10 cellular contexts compared by ENCODE assay signal in genomic region chr1:1360511-1361169, GRCh38. TPM values are rescaled to one million over a fixed set of nuclear protein-coding genes. Genes with fewer than 3 reads are reported as not detected.
DNase-seq lines count a peak whose midpoint lies in the region; TF ChIP-seq lines count a peak whose summit lies in the region.
"Had no signal": no experiment of that assay in that cellular context is flagged by ENCODE, and none has a peak within 500 bp of the region (broad histone marks: within the 10 kb centered on the region; RNA-seq: fewer than 3 reads in every experiment).

No MANE protein-coding gene starts in this region.

- no peak overlapping the region for H3K4me3 ChIP-seq in BE2C (ENCODE audit: low read depth, low read length)
- peak overlapping the region; percentile 21; the same call in 1 of the 2 replicates for H3K4me3 ChIP-seq in SK-N-MC
- peak overlapping the region in 1 of 2 donors; percentile 2 for H3K4me3 ChIP-seq in foreskin fibroblast (ENCODE audit: low read depth in 1 of 2, low read length in 2 of 2)
- H3K4me3 ChIP-seq in ovary = no peak overlapping the region
- H3K4me3 ChIP-seq in CD8-positive, alpha-beta memory T cell (ENCODE audit: low read length) = no peak overlapping the region

- CTCF ChIA-PET in CD8-positive, alpha-beta memory T cell (lab: Charles Lee) = no interaction called here
- CTCF ChIA-PET in HEK293T (lab: Yijun Ruan, JAX) = no interaction called here

- H3K4me3 Mint-ChIP-seq in CD8-positive, alpha-beta memory T cell = peak overlapping the region in 1 of 7 donors; percentile 1

- intact Hi-C loops in ovary (cut with DNase I) = no loop called here

- no peak for TF ChIP-seq POLR2A in ovary (IDR thresholded peaks at IDR 0.05)

- DNase-seq in BE2C (peak; percentile 9), SK-N-MC (ENCODE audit: low read depth, low spot score) (no peak), foreskin fibroblast (peak; percentile 96 to 98), ovary (peak; percentile 35 to 70 (median 42)), HEK293T (ENCODE audit: extremely low spot score) (no peak)
- DNase-seq in stimulated activated CD4-positive, alpha-beta T cell treated with anti-CD3 and anti-CD28 coated beads, Interleukin-4, amount 100 ng/mL, for 1 hour = no peak
- DNase-seq in CD8-positive, alpha-beta memory T cell = no peak
- no peak for DNase-seq in stimulated activated CD4-positive, alpha-beta T cell treated with anti-CD3 and anti-CD28 coated beads, Interleukin-4, amount 100 ng/mL, for 24 hours
- DNase-seq: DMS 273 treated with DMSO at 0.1 percent for 48 hours; effector memory CD4-positive, alpha-beta T cell had no signal

- no peak overlapping the region for H3K9ac ChIP-seq in SK-N-MC (ENCODE audit: insufficient read length)

- H3K36me3 ChIP-seq in BE2C (no peaks in the 10 kb centered on the region), SK-N-MC (ENCODE audit: insufficient read depth, low read length) (no peaks in the 10 kb centered on the region), ovary (no peaks in the 10 kb centered on the region)
- H3K36me3 ChIP-seq in CD8-positive, alpha-beta memory T cell (ENCODE audit: insufficient read depth, low read length) = no peaks in the 10 kb centered on the region

- H3K27me3 ChIP-seq in BE2C (no peaks in the 10 kb centered on the region), ovary (no peaks in the 10 kb centered on the region)
- no peaks in the 10 kb centered on the region for H3K27me3 ChIP-seq in CD8-positive, alpha-beta memory T cell (ENCODE audit: insufficient read depth, low read length, poor library complexity, severe bottlenecking)

- H3K36me3 Mint-ChIP-seq in CD8-positive, alpha-beta memory T cell = no peaks in the 10 kb centered on the region

- TF ChIP-seq CTCF in BE2C (IDR thresholded peaks at IDR 0.05; ENCODE audit: low read depth, low read length) (no peak), foreskin fibroblast (IDR thresholded peaks at IDR 0.05; ENCODE audit: low read depth, low read length) (no peak), ovary (IDR thresholded peaks at IDR 0.05) (no peak)

- H3K9me3 Mint-ChIP-seq in CD8-positive, alpha-beta memory T cell = no peaks in the 10 kb centered on the region

- peaks cover 10% of the 10 kb centered on the region for H3K4me1 ChIP-seq in BE2C
- H3K4me1 ChIP-seq in ovary (ENCODE audit: insufficient read depth) = peaks cover 12% of the 10 kb centered on the region
- peaks cover 10% of the 10 kb centered on the region for H3K4me1 ChIP-seq in CD8-positive, alpha-beta memory T cell (ENCODE audit: insufficient read depth, low read length)

- no peak for TF ChIP-seq EP300 in ovary (IDR thresholded peaks at IDR 0.05)

- WGBS in ovary, 3 donors = 60 to 67% (median 66%) methylated on average over 20 of the region's 20 CpGs

- H3K4me1 Mint-ChIP-seq in CD8-positive, alpha-beta memory T cell = peaks cover 3 to 17% (median 5%) of the 10 kb centered on the region in 3 donors

- POLR2A ChIA-PET in CD8-positive, alpha-beta memory T cell (lab: Charles Lee) = no interaction called here
- POLR2A ChIA-PET in HEK293T (lab: Yijun Ruan, JAX) = no interaction called here

- H3K27me3 Mint-ChIP-seq in CD8-positive, alpha-beta memory T cell = peaks cover 9 to 18% of the 10 kb centered on the region in 2 donors

- H3K27ac ChIP-seq in SK-N-MC (no peak overlapping the region), ovary (peak overlapping the region; percentile 88 to 92)
- no peak overlapping the region for H3K27ac ChIP-seq in CD8-positive, alpha-beta memory T cell (ENCODE audit: low read depth, low read length)

- H3K27ac Mint-ChIP-seq in CD8-positive, alpha-beta memory T cell = no peak overlapping the region

- no peaks in the 10 kb centered on the region for H3K9me3 ChIP-seq in BE2C
- H3K9me3 ChIP-seq in SK-N-MC (ENCODE audit: low read depth, low read length) = no peaks in the 10 kb centered on the region
- H3K9me3 ChIP-seq in ovary = no peaks in the 10 kb centered on the region
- H3K9me3 ChIP-seq in CD8-positive, alpha-beta memory T cell (ENCODE audit: low read length) = no peaks in the 10 kb centered on the region

TF ChIP-seq in HEK293T, 16 proteins besides CTCF, POLR2A, EP300 and RAD21:
- TF ChIP-seq SP1 (IDR thresholded peaks at IDR 0.05) (no peak), LEF1 (IDR thresholded peaks at IDR 0.05; ENCODE audit: borderline replicate concordance) (no peak), FOXK2 (IDR thresholded peaks at IDR 0.05) (no peak), L3MBTL2 (conservative IDR thresholded peaks at IDR 0.05) (no peak), ELF4 (IDR thresholded peaks at IDR 0.05) (no peak), NFRKB (IDR thresholded peaks at IDR 0.05) (no peak), FOXM1 (IDR thresholded peaks at IDR 0.05; ENCODE audit: borderline replicate concordance) (no peak), PKNOX1 (IDR thresholded peaks at IDR 0.05) (no peak), SUZ12 (IDR thresholded peaks at IDR 0.05) (no peak), CTBP1 (IDR thresholded peaks at IDR 0.05; ENCODE audit: borderline replicate concordance) (no peak), ZNF384 (IDR thresholded peaks at IDR 0.05) (no peak), ARNT (IDR thresholded peaks at IDR 0.05) (no peak), HDGF (IDR thresholded peaks at IDR 0.05; ENCODE audit: borderline replicate concordance) (no peak), BHLHE40 (IDR thresholded peaks at IDR 0.05; ENCODE audit: borderline replicate concordance) (no peak), TARDBP (IDR thresholded peaks at IDR 0.05) (no peak), FOXA1 (IDR thresholded peaks at IDR 0.05) (no peak)

RNA-seq across cellular contexts. Expression of gene MXRA8, which starts 2.3 kb away (rescaled TPM):
- 37.5 TPM for polyA plus RNA-seq in BE2C (2012; ENCODE audit: insufficient read depth, insufficient read length, low read depth)
- total RNA-seq in ovary = 100 to 1,000 TPM in 5 of 7 donors, 10 to 100 TPM in 2; 63.8 to 206 (median 131) TPM
- polyA plus RNA-seq in ovary = 100 to 1,000 TPM in 1 of 2 donors, 10 to 100 TPM in 1; 40.3 to 193 TPM
- total RNA-seq in CD8-positive, alpha-beta memory T cell = under 1 TPM; 0.26 to 0.29 TPM
- 0.61 TPM for polyA plus RNA-seq in CD8-positive, alpha-beta memory T cell

RNA-seq across cellular contexts. Expression of gene DVL1, which starts 11.4 kb away (rescaled TPM):
- 277 TPM for polyA plus RNA-seq in BE2C (2012; ENCODE audit: insufficient read depth, insufficient read length, low read depth)
- 10 to 100 TPM; 38.0 to 85.2 (median 64.9) TPM for total RNA-seq in ovary
- polyA plus RNA-seq in ovary = 10 to 100 TPM in 1 of 2 donors, 1 to 10 TPM in 1; 2.1 to 51.2 TPM
- total RNA-seq in CD8-positive, alpha-beta memory T cell = 10 to 100 TPM; 39.7 to 41.1 TPM
- polyA plus RNA-seq in CD8-positive, alpha-beta memory T cell = 1.6 TPM

RNA-seq across cellular contexts. Expression of gene AURKAIP1, which starts 14.4 kb away (rescaled TPM):
- 640 TPM for polyA plus RNA-seq in BE2C (2012; ENCODE audit: insufficient read depth, insufficient read length, low read depth)
- total RNA-seq in ovary = 10 to 100 TPM; 63.7 to 94.0 (median 73.2) TPM
- 10 to 100 TPM in 1 of 2 donors, 1 to 10 TPM in 1; 6.0 to 81.3 TPM for polyA plus RNA-seq in ovary
- 100 to 1,000 TPM; 159 to 169 TPM for total RNA-seq in CD8-positive, alpha-beta memory T cell
- polyA plus RNA-seq in CD8-positive, alpha-beta memory T cell = 157 TPM

RNA-seq across cellular contexts. Expression of gene TAS1R3, which starts 29.6 kb away (rescaled TPM):
- 8.0 TPM for polyA plus RNA-seq in BE2C (2012; ENCODE audit: insufficient read depth, insufficient read length, low read depth)
- total RNA-seq in ovary = under 1 TPM in 6 of 7 donors, not detected in 1; 0.07 to 0.40 (median 0.23) TPM
- under 1 TPM in 1 of 2 donors, not detected in 1; 0.24 TPM for polyA plus RNA-seq in ovary
- total RNA-seq in CD8-positive, alpha-beta memory T cell = under 1 TPM; 0.53 to 0.62 TPM
- polyA plus RNA-seq in CD8-positive, alpha-beta memory T cell = 0.28 TPM

RNA-seq across cellular contexts. Expression of gene CPTP, which starts 36.0 kb away (rescaled TPM):
- 25.3 TPM for polyA plus RNA-seq in BE2C (2012; ENCODE audit: insufficient read depth, insufficient read length, low read depth)
- total RNA-seq in ovary = 10 to 100 TPM; 13.8 to 21.0 (median 14.8) TPM
- polyA plus RNA-seq in ovary = 10 to 100 TPM in 1 of 2 donors, 1 to 10 TPM in 1; 2.4 to 18.3 TPM
- total RNA-seq in CD8-positive, alpha-beta memory T cell = 10 to 100 TPM; 17.6 to 18.3 TPM
- polyA plus RNA-seq in CD8-positive, alpha-beta memory T cell = 23.6 TPM

Comparison
In these comparisons a context has a peak if more than half of its experiments do, and no peak if none do; other contexts are left out.
1. DNase-seq: peak in BE2C (single experiment), foreskin fibroblast (2 of 2) and ovary (5 of 5); none in SK-N-MC (single experiment), stimulated activated CD4-positive, alpha-beta T cell treated with anti-CD3 and anti-CD28 coated beads, Interleukin-4, amount 100 ng/mL, for 1 hour (single experiment), CD8-positive, alpha-beta memory T cell (0 of 5), HEK293T (single experiment) and stimulated activated CD4-positive, alpha-beta T cell treated with anti-CD3 and anti-CD28 coated beads, Interleukin-4, amount 100 ng/mL, for 24 hours (single experiment).
2. H3K27ac ChIP-seq: peak in ovary (2 of 2); none in SK-N-MC (single experiment) and CD8-positive, alpha-beta memory T cell (single experiment).
3. RNA of gene MXRA8, which starts 2.3 kb away (total RNA-seq): 63.8 to 206 TPM in ovary; 0.26 to 0.29 TPM in CD8-positive, alpha-beta memory T cell; every median in the first group is over 10 times any median in the second.